ENCODE assay signal across 8 cellular contexts in genomic region chr6:12911387-12911960, GRCh38.
DNase-seq lines count a peak whose midpoint lies in the region; ATAC-seq, FAIRE-seq and TF ChIP-seq lines count a peak whose summit lies in the region.

No MANE protein-coding gene starts in this region.

- POLR2A ChIA-PET in GM12878 (lab: Charles Lee): no interaction called here

- TF ChIP-seq EP300 in GM12878 (IDR thresholded peaks at IDR 0.05; ENCODE audit: borderline replicate concordance in 1 of 2, control insufficient read depth in 1 of 2, low read depth in 2 of 2, low read length in 2 of 2): no peak

- H3K27me3 ChIP-seq in GM12878 (replicated peaks in 1 of 2; ENCODE audit: control insufficient read depth in 2 of 2, insufficient read depth in 2 of 2, low read length in 1 of 2) (no peaks in the 10 kb centered on the region), lung (ENCODE audit: control insufficient read depth, insufficient read depth) (no peaks in the 10 kb centered on the region)

- H2AFZ ChIP-seq in GM12878 (ENCODE audit: control insufficient read depth, low read depth, low read length): no peak overlapping the region

- CTCF ChIA-PET in GM12878 (lab: Yijun Ruan, JAX): interaction anchor here (0.7 to 4.2 kb wide), 17 partner anchors 9 to 705 kb away, joined by 3 to 52 read pairs (median 3); partner anchors contain the start of gene TBC1D7

- H3K79me2 ChIP-seq in GM12878 (ENCODE audit: control insufficient read depth, insufficient read depth, low read length): no peaks in the 10 kb centered on the region

- H3K4me2 ChIP-seq in GM12878 (ENCODE audit: control insufficient read depth, insufficient read depth): no peak overlapping the region

- H4K20me1 ChIP-seq in GM12878 (ENCODE audit: control insufficient read depth, insufficient read depth): no peaks in the 10 kb centered on the region

- ATAC-seq in GM12878 (no peak), lung (ENCODE audit: insufficient read depth, low FRiP score) (no peak), GM19463 (IDR thresholded peaks at IDR 0.05; ENCODE audit: unreplicated experiment) (no peak)

- TF ChIP-seq CTCF in GM12878 (IDR thresholded peaks at IDR 0.05 in 2 of 3, conservative IDR thresholded peaks at IDR 0.05 in 1 of 3; ENCODE audit: control insufficient read depth in 2 of 3, extremely low read depth in 1 of 3, insufficient read depth in 1 of 3, low read depth in 3 of 3, low read length in 3 of 3) (peak; percentile 31 to 51 (median 48); a peak in 5 of 6 replicates), lung (IDR thresholded peaks at IDR 0.05; ENCODE audit: control extremely low read depth, extremely low read depth) (peak; percentile 49)

- DNase-seq in NCI-H1092 treated with DMSO at 0.1 percent for 48 hours (lab: John Stamatoyannopoulos, UW) (peak; percentile 1), NCI-H1092 (lab: John Stamatoyannopoulos, UW) (no peak), NCI-H2029 (lab: John Stamatoyannopoulos, UW) (peak; percentile 52), GM12878 (ENCODE audit: low read depth, low spot score) (no peak), lung (ENCODE audit: low spot score) (no peak), ecto neural progenitor cell (ENCODE audit: low spot score) (no peak)
- DNase-seq in activated T-cell treated with anti-CD3 and anti-CD28 coated beads, Interleukin-2, amount 50 U/mL, for 1 hour: no peak

- RAD21 ChIA-PET in GM12878 (lab: Charles Lee; ENCODE audit: unreplicated experiment): interaction anchor here (1.0 to 3.5 kb wide), 7 partner anchors 20 to 1259 kb away, joined by 3 to 41 read pairs (median 5); partner anchors contain the start of gene TBC1D7

- intact Hi-C loops in GM12878 (cut with micrococcal nuclease; ENCODE audit: unreplicated experiment): loop anchor here (1.0 to 10.0 kb wide), 2 partner anchors 273 to 420 kb away; no protein-coding TSS in a partner anchor

- peak; percentile 77 for TF ChIP-seq RAD21 in GM12878 (IDR thresholded peaks at IDR 0.05; ENCODE audit: insufficient read depth, low read depth, low read length)

- 25% methylated on average over 2 of the region's 2 CpGs for WGBS in GM12878 (ENCODE audit: insufficient coverage, insufficient replicate concordance, low lambda C conversion rate, missing lambda C conversion rate)
- 26 to 47% methylated on average over 2 of the region's 2 CpGs for WGBS in lung, 2 donors

- no peak for FAIRE-seq in GM12878 (lab: Jason Lieb, UNC)

- no peaks in the 10 kb centered on the region for H3K9me3 ChIP-seq in GM12878 (replicated peaks; ENCODE audit: control insufficient read depth, insufficient read depth, low read length)
- peaks cover 0 to 3% of the 10 kb centered on the region in 2 donors for H3K9me3 ChIP-seq in lung (ENCODE audit: control insufficient read depth in 2 of 2, insufficient read depth in 1 of 2, low read length in 1 of 2)

- in situ Hi-C loops in GM12878 (cut with MboI): loop anchor here (5.0 to 25.0 kb wide), 2 partner anchors 421 to 626 kb away; no protein-coding TSS in a partner anchor

- no peaks in the 10 kb centered on the region for H3K4me1 ChIP-seq in GM12878 (ENCODE audit: control insufficient read depth, insufficient read depth, low read length)
- H3K4me1 ChIP-seq in lung (ENCODE audit: control insufficient read depth in 2 of 2, insufficient read depth in 2 of 2, low read length in 2 of 2): no peaks in the 10 kb centered on the region

- TF ChIP-seq POLR2A in GM12878 (IDR thresholded peaks at IDR 0.05; ENCODE audit: low read depth, low read length): no peak

- H3K36me3 ChIP-seq in GM12878 (ENCODE audit: control insufficient read depth in 2 of 2, insufficient read depth in 2 of 2, low read length in 1 of 2) (no peaks in the 10 kb centered on the region), lung (ENCODE audit: control insufficient read depth in 2 of 2, insufficient read depth in 2 of 2, low read length in 2 of 2) (no peaks in the 10 kb centered on the region)

- BruUV-seq in GM12878 (replicated peaks; lab: Mats Ljungman, UMichigan): no TSS peak

- no peak overlapping the region for H3K27ac ChIP-seq in GM12878 (ENCODE audit: control insufficient read depth, insufficient read depth)
- no peak overlapping the region for H3K27ac ChIP-seq in lung (ENCODE audit: low read depth in 1 of 2, low read length in 1 of 2)

- SMC1A ChIA-PET in GM12878 (lab: Charles Lee; ENCODE audit: uncharacterized antibody, unreplicated experiment): interaction anchor here (0.6 to 1.9 kb wide), 11 partner anchors 9 to 652 kb away, joined by 3 to 11 read pairs (median 4); no protein-coding TSS in a partner anchor

- no peak overlapping the region for H3K4me3 ChIP-seq in GM12878
- no peak overlapping the region for H3K4me3 ChIP-seq in lung

- H3K9ac ChIP-seq in GM12878 (ENCODE audit: control insufficient read depth, insufficient read depth, low read length): no peak overlapping the region

TF ChIP-seq in GM12878, 131 proteins besides CTCF, POLR2A, EP300 and RAD21:
- TF ChIP-seq PAX8 (IDR thresholded peaks at IDR 0.05) (no peak), SREBF2 (IDR thresholded peaks at IDR 0.05; ENCODE audit: low read length) (no peak), SMC3 (IDR thresholded peaks at IDR 0.05; ENCODE audit: borderline replicate concordance, low read length) (peak; percentile 38; the same call in 1 of the 2 replicates), PML (IDR thresholded peaks at IDR 0.05; ENCODE audit: low read length) (no peak), HDAC6 (IDR thresholded peaks at IDR 0.05; ENCODE audit: unreplicated experiment) (no peak), SMAD1 (IDR thresholded peaks at IDR 0.05; ENCODE audit: low read depth, partially characterized antibody) (no peak)
- TF ChIP-seq, protein P1, sequence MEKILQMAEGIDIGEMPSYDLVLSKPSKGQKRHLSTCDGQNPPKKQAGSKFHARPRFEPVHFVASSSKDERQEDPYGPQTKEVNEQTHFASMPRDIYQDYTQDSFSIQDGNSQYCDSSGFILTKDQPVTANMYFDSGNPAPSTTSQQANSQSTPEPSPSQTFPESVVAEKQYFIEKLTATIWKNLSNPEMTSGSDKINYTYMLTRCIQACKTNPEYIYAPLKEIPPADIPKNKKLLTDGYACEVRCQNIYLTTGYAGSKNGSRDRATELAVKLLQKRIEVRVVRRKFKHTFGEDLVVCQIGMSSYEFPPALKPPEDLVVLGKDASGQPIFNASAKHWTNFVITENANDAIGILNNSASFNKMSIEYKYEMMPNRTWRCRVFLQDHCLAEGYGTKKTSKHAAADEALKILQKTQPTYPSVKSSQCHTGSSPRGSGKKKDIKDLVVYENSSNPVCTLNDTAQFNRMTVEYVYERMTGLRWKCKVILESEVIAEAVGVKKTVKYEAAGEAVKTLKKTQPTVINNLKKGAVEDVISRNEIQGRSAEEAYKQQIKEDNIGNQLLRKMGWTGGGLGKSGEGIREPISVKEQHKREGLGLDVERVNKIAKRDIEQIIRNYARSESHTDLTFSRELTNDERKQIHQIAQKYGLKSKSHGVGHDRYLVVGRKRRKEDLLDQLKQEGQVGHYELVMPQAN (conservative IDR thresholded peaks at IDR 0.05): no peak

Comparison
In these comparisons a context has a peak if more than half of its experiments do, and no peak if none do; other contexts are left out.
1. DNase-seq: peak in NCI-H1092 treated with DMSO at 0.1 percent for 48 hours (single experiment) and NCI-H2029 (single experiment); none in NCI-H1092 (single experiment), GM12878 (single experiment), lung (single experiment), ecto neural progenitor cell (single experiment) and activated T-cell treated with anti-CD3 and anti-CD28 coated beads, Interleukin-2, amount 50 U/mL, for 1 hour (single experiment).